In genomic region chr19:13210941-13211340, GRCh38 we compare ENCODE assay signal across 12 cellular contexts.
"Had no signal": no experiment of that assay in that cellular context is flagged by ENCODE, and none has a peak within 500 bp of the region (broad histone marks: within the 10 kb centered on the region; RNA-seq: fewer than 3 reads in every experiment).

No MANE protein-coding gene starts in this region.

- H3K27me3 ChIP-seq: adrenal gland, gastroesophageal sphincter, neutrophil, thyroid gland had no signal

- H3K9me3 ChIP-seq: adrenal gland, gastroesophageal sphincter, neutrophil, thyroid gland had no signal

- H3K27ac ChIP-seq: adrenal gland, gastroesophageal sphincter, neutrophil, thyroid gland had no signal

- DNase-seq: activated CD4-positive, alpha-beta T cell treated with anti-CD3 and anti-CD28 coated beads for 48 hours; activated CD8-positive, alpha-beta memory T cell treated with anti-CD3 and anti-CD28 coated beads, Interleukin-2, amount 50 U/mL, for 48 hours; activated naive CD4-positive, alpha-beta T cell; adrenal gland; islet precursor cell; midbrain; stimulated activated CD4-positive, alpha-beta T cell treated with anti-CD3 and anti-CD28 coated beads, Interleukin-12 subunit alpha, Interleukin-12 subunit beta, amount 100 ng/mL, for 4 hours; stimulated activated CD4-positive, alpha-beta T cell treated with anti-CD3 and anti-CD28 coated beads, Interleukin-2, amount 100 ng/mL, for 24 hours; thyroid gland had no signal

- H3K4me1 ChIP-seq: adrenal gland, thyroid gland had no signal

- H3K36me3 ChIP-seq: adrenal gland, gastroesophageal sphincter, neutrophil, thyroid gland had no signal

- ATAC-seq: gastroesophageal sphincter had no signal

- H3K4me3 ChIP-seq: adrenal gland, gastroesophageal sphincter, lung, thyroid gland had no signal
